In the genomic region with DNA sequence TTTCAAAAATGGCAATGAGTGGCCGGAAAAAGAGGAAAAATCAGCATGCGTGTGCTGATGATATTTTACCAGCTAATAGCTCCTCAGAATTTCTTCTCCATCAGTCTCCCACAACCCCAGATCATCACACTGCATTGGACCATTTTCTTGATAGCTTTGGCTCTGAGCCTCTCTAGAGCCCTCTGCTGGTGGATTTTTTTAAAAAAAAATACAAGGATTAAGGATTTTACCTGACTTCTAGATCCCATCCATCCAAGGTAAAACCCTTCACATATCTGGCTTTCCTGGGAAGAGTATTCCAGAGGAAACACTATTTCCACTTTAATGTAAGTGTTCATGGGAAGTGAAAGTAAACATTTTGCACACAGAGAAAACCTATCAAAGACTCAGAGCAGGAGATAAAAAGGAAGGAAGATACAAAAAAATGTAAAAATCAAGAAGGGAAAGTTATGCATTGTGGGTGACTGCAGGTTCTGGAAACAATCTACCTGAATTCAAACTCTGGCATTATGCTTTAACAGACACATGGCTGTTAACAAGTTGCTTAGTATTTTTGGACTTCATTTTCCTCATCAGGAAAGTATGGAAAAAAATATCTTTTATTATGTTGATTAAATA, we compare ENCODE assay signal across 7 cellular contexts.
DNase-seq lines count a peak whose midpoint lies in the region; ATAC-seq and TF ChIP-seq lines count a peak whose summit lies in the region.

No MANE protein-coding gene starts in this region.

- intact Hi-C loops in activated CD4-positive, alpha-beta T cell treated with anti-CD3 and anti-CD28 coated beads, Interleukin-2, amount 10 ng/mL, durations not matched to agents 24 days and 14 days (cut with micrococcal nuclease), result loop anchor here (5.0 kb wide), 1 partner anchor 476 kb away; no protein-coding TSS in a partner anchor

- H3K4me3 Mint-ChIP-seq in progenitor cell of endocrine pancreas (ENCODE audit: low read depth), result no peak overlapping the region
- H3K4me3 Mint-ChIP-seq in activated CD4-positive, alpha-beta T cell treated with anti-CD3 and anti-CD28 coated beads, Interleukin-2, amount 10 ng/mL, durations not matched to agents 24 days and 14 days, result no peak overlapping the region
- no peak overlapping the region for H3K4me3 Mint-ChIP-seq in activated naive CD4-positive, alpha-beta T cell treated with anti-CD3 and anti-CD28 coated beads, Interleukin-2, amount 10 ng/mL, durations not matched to agents 7 days and 5 days

- H3K9me3 Mint-ChIP-seq in progenitor cell of endocrine pancreas (ENCODE audit: low read depth), result peaks cover 7% of the 10 kb centered on the region
- no peaks in the 10 kb centered on the region for H3K9me3 Mint-ChIP-seq in activated CD4-positive, alpha-beta T cell treated with anti-CD3 and anti-CD28 coated beads, Interleukin-2, amount 10 ng/mL, durations not matched to agents 24 days and 14 days
- H3K9me3 Mint-ChIP-seq in activated naive CD4-positive, alpha-beta T cell treated with anti-CD3 and anti-CD28 coated beads, Interleukin-2, amount 10 ng/mL, durations not matched to agents 7 days and 5 days, result no peaks in the 10 kb centered on the region

- H3K4me1 Mint-ChIP-seq in progenitor cell of endocrine pancreas (ENCODE audit: low read depth), result no peaks in the 10 kb centered on the region
- H3K4me1 Mint-ChIP-seq in activated CD4-positive, alpha-beta T cell treated with anti-CD3 and anti-CD28 coated beads, Interleukin-2, amount 10 ng/mL, durations not matched to agents 24 days and 14 days, result no peaks in the 10 kb centered on the region
- no peaks in the 10 kb centered on the region for H3K4me1 Mint-ChIP-seq in activated naive CD4-positive, alpha-beta T cell treated with anti-CD3 and anti-CD28 coated beads, Interleukin-2, amount 10 ng/mL, durations not matched to agents 7 days and 5 days

- no peak overlapping the region for H3K4me3 ChIP-seq in choroid plexus epithelial cell (ENCODE audit: low read depth, low read length)

- H3K27me3 Mint-ChIP-seq in progenitor cell of endocrine pancreas, result no peaks in the 10 kb centered on the region
- no peaks in the 10 kb centered on the region for H3K27me3 Mint-ChIP-seq in activated CD4-positive, alpha-beta T cell treated with anti-CD3 and anti-CD28 coated beads, Interleukin-2, amount 10 ng/mL, durations not matched to agents 24 days and 14 days
- no peaks in the 10 kb centered on the region for H3K27me3 Mint-ChIP-seq in activated naive CD4-positive, alpha-beta T cell treated with anti-CD3 and anti-CD28 coated beads, Interleukin-2, amount 10 ng/mL, durations not matched to agents 7 days and 5 days

- peaks cover 1% of the 10 kb centered on the region for H3K36me3 Mint-ChIP-seq in progenitor cell of endocrine pancreas (ENCODE audit: insufficient read depth)
- H3K36me3 Mint-ChIP-seq in activated CD4-positive, alpha-beta T cell treated with anti-CD3 and anti-CD28 coated beads, Interleukin-2, amount 10 ng/mL, durations not matched to agents 24 days and 14 days (ENCODE audit: low read depth), result no peaks in the 10 kb centered on the region
- H3K36me3 Mint-ChIP-seq in activated naive CD4-positive, alpha-beta T cell treated with anti-CD3 and anti-CD28 coated beads, Interleukin-2, amount 10 ng/mL, durations not matched to agents 7 days and 5 days, result no peaks in the 10 kb centered on the region

- DNase-seq in LoVo (ENCODE audit: low spot score), result peak; percentile 21
- DNase-seq in choroid plexus epithelial cell (ENCODE audit: low read depth), result peak; percentile 31
- no peak for DNase-seq in progenitor cell of endocrine pancreas (ENCODE audit: low spot score, unreplicated experiment)
- no peak for DNase-seq in activated CD4-positive, alpha-beta T cell treated with anti-CD3 and anti-CD28 coated beads, Interleukin-2, amount 10 ng/mL, durations not matched to agents 24 days and 14 days
- no peak for DNase-seq in activated naive CD4-positive, alpha-beta T cell treated with anti-CD3 and anti-CD28 coated beads, Interleukin-2, amount 10 ng/mL, durations not matched to agents 7 days and 5 days

- ATAC-seq in HG02763 (IDR thresholded peaks at IDR 0.05; ENCODE audit: unreplicated experiment), result no peak

- CTCF ChIA-PET in activated naive CD4-positive, alpha-beta T cell treated with anti-CD3 and anti-CD28 coated beads, Interleukin-2, amount 10 ng/mL, durations not matched to agents 7 days and 5 days (lab: Charles Lee), result interaction anchor here (1.0 kb wide), 1 partner anchor 214 kb away, joined by 5 read pairs; no protein-coding TSS in a partner anchor

- peak; percentile 61 for TF ChIP-seq CTCF in GM12872 (IDR thresholded peaks at IDR 0.05; ENCODE audit: insufficient read depth, low read depth, low read length)
- TF ChIP-seq CTCF in choroid plexus epithelial cell (conservative IDR thresholded peaks at IDR 0.05; ENCODE audit: low read depth, low read length), result peak; percentile 57
- TF ChIP-seq CTCF in progenitor cell of endocrine pancreas (IDR thresholded peaks at IDR 0.05; ENCODE audit: unreplicated experiment), result peak; percentile 66

- no peak overlapping the region for H3K27ac Mint-ChIP-seq in progenitor cell of endocrine pancreas
- H3K27ac Mint-ChIP-seq in activated CD4-positive, alpha-beta T cell treated with anti-CD3 and anti-CD28 coated beads, Interleukin-2, amount 10 ng/mL, durations not matched to agents 24 days and 14 days, result no peak overlapping the region
- H3K27ac Mint-ChIP-seq in activated naive CD4-positive, alpha-beta T cell treated with anti-CD3 and anti-CD28 coated beads, Interleukin-2, amount 10 ng/mL, durations not matched to agents 7 days and 5 days, result no peak overlapping the region

Comparison
In these comparisons a context has a peak if more than half of its experiments do, and no peak if none do; other contexts are left out.
1. DNase-seq: peak in LoVo (single experiment) and choroid plexus epithelial cell (single experiment); none in progenitor cell of endocrine pancreas (single experiment), activated CD4-positive, alpha-beta T cell treated with anti-CD3 and anti-CD28 coated beads, Interleukin-2, amount 10 ng/mL, durations not matched to agents 24 days and 14 days (single experiment) and activated naive CD4-positive, alpha-beta T cell treated with anti-CD3 and anti-CD28 coated beads, Interleukin-2, amount 10 ng/mL, durations not matched to agents 7 days and 5 days (single experiment).
2. Peak in every context shown above with its lines, with median percentiles within 50 percentile points of each other: CTCF ChIP-seq.